Comparison of ENCODE assay signal across 11 cellular contexts in genomic region chr4:41432889-41433288, GRCh38.
A peak's percentile ranks its signal among the peaks of the same experiment; 100 is the strongest.
DNase-seq lines count a peak whose midpoint lies in the region; ATAC-seq and TF ChIP-seq lines count a peak whose summit lies in the region.
"Had no signal": no experiment of that assay in that cellular context is flagged by ENCODE, and none has a peak within 500 bp of the region (broad histone marks: within the 10 kb centered on the region; RNA-seq: fewer than 3 reads in every experiment).

No MANE protein-coding gene starts in this region.

- H3K4me3 ChIP-seq in HAP-1 = no peak overlapping the region
- H3K4me3 ChIP-seq in thoracic aorta = no peak overlapping the region
- no peak overlapping the region for H3K4me3 ChIP-seq in PC-3 (ENCODE audit: low read length)

- no peaks in the 10 kb centered on the region for H3K9me2 ChIP-seq in PC-3 (replicated peaks; ENCODE audit: low read length)

- no peak overlapping the region for H3K9ac ChIP-seq in PC-3 (ENCODE audit: low read length)

- H3K9me3 ChIP-seq in HAP-1 (no peaks in the 10 kb centered on the region), thoracic aorta (no peaks in the 10 kb centered on the region), PC-3 (ENCODE audit: low read length) (no peaks in the 10 kb centered on the region)

- H2AFZ ChIP-seq in PC-3 (ENCODE audit: low read length) = no peak overlapping the region

- peaks cover 88% of the 10 kb centered on the region for H3K4me1 ChIP-seq in HAP-1
- peaks cover 32 to 89% of the 10 kb centered on the region in 2 donors for H3K4me1 ChIP-seq in thoracic aorta (ENCODE audit: control insufficient read depth in 1 of 2, low read depth in 2 of 2)
- H3K4me1 ChIP-seq in PC-3 (ENCODE audit: insufficient read depth, low read length) = peaks cover 6% of the 10 kb centered on the region; the same call in 1 of the 2 replicates

- CTCF ChIA-PET in PC-3 (lab: Charles Lee) = interaction anchor here (0.7 kb wide), 1 partner anchor 456 kb away, joined by 4 read pairs; no protein-coding TSS in a partner anchor

- ATAC-seq in thoracic aorta (ENCODE audit: insufficient number of reproducible peaks, low FRiP score, low read depth) (no peak), PC-3 (no peak), HG03159 (IDR thresholded peaks at IDR 0.05; ENCODE audit: unreplicated experiment) (no peak), HG03460 (IDR thresholded peaks at IDR 0.05; ENCODE audit: unreplicated experiment) (no peak)

- H3K79me2 ChIP-seq in PC-3 (ENCODE audit: low read length) = no peaks in the 10 kb centered on the region

- POLR2A ChIA-PET in PC-3 (lab: Charles Lee; ENCODE audit: unreplicated experiment) = no interaction called here

- TF ChIP-seq CTCF in thoracic aorta (IDR thresholded peaks at IDR 0.05) (no peak), PC-3 (conservative IDR thresholded peaks at IDR 0.05; ENCODE audit: low read depth, low read length) (no peak)

- intact Hi-C loops in PC-3 (cut with micrococcal nuclease) = no loop called here

- in situ Hi-C loops in HAP-1 (cut with MboI; ENCODE audit: low sequenced_read_pairs) = no loop called here

- no peaks in the 10 kb centered on the region for H3K27me3 ChIP-seq in HAP-1 (ENCODE audit: low read depth)
- no peaks in the 10 kb centered on the region for H3K27me3 ChIP-seq in thoracic aorta (replicated peaks; ENCODE audit: insufficient read depth)
- H3K27me3 ChIP-seq in PC-3 (ENCODE audit: low read length) = no peaks in the 10 kb centered on the region

- H3K4me2 ChIP-seq in PC-3 (ENCODE audit: low read length) = no peak overlapping the region

- DNase-seq in HAP-1 (ENCODE audit: low spot score in 2 of 2) (peak; percentile 61 to 100), astrocyte of the hippocampus (ENCODE audit: low read depth, low spot score) (peak; percentile 94), iPS-NIHi7 (ENCODE audit: extremely low spot score) (peak; percentile 70), thoracic aorta (ENCODE audit: low spot score) (no peak), PC-3 (no peak)
- no peak for DNase-seq in activated CD4-positive, alpha-beta T cell treated with anti-CD3 and anti-CD28 coated beads for 4 hours
- DNase-seq: cortex of kidney; NCI-H2081; stimulated activated CD4-positive, alpha-beta T cell treated with anti-CD3 and anti-CD28 coated beads, Interleukin-4, amount 100 ng/mL, for 4 hours had no signal

- H3F3A ChIP-seq in PC-3 (ENCODE audit: low read length, unreplicated experiment) = no peaks in the 10 kb centered on the region

- H4K20me1 ChIP-seq in PC-3 (ENCODE audit: low read length) = no peaks in the 10 kb centered on the region

- peak overlapping the region; percentile 67 to 82 for H3K27ac ChIP-seq in thoracic aorta
- no peak overlapping the region for H3K27ac ChIP-seq in PC-3 (ENCODE audit: low read length)

- no peaks in the 10 kb centered on the region for H3K36me3 ChIP-seq in HAP-1 (replicated peaks)
- no peaks in the 10 kb centered on the region for H3K36me3 ChIP-seq in thoracic aorta
- H3K36me3 ChIP-seq in PC-3 (ENCODE audit: low read depth, low read length) = no peaks in the 10 kb centered on the region

- BruUV-seq in PC-3 (replicated peaks; lab: Mats Ljungman, UMichigan) = no TSS peak

Comparison
In these comparisons a context has a peak if more than half of its experiments do, and no peak if none do; other contexts are left out.
1. DNase-seq: peak in HAP-1 (2 of 2), astrocyte of the hippocampus (single experiment) and iPS-NIHi7 (single experiment); none in thoracic aorta (single experiment), PC-3 (single experiment) and activated CD4-positive, alpha-beta T cell treated with anti-CD3 and anti-CD28 coated beads for 4 hours (0 of 2).